2 cellular contexts compared by ENCODE assay signal in genomic region chr15:24862726-24863521, GRCh38.
TF ChIP-seq lines count a peak whose summit lies in the region.

No MANE protein-coding gene starts in this region.

TF ChIP-seq in HepG2, 621 proteins besides CTCF, POLR2A, EP300 and RAD21:
- TF ChIP-seq ZSCAN9 (CRISPR knock-in tag; IDR thresholded peaks at IDR 0.05; ENCODE audit: borderline replicate concordance), result no peak
- TF ChIP-seq ZNF337 (CRISPR knock-in tag; IDR thresholded peaks at IDR 0.05; ENCODE audit: borderline replicate concordance, low read depth), result no peak
- no peak for TF ChIP-seq PCBP1 (IDR thresholded peaks at IDR 0.05; ENCODE audit: borderline replicate concordance, low read depth, low read length)
- TF ChIP-seq SRF (IDR thresholded peaks at IDR 0.05; ENCODE audit: low read depth, low read length), result peak; percentile 30; the same call in 1 of the 2 replicates
- TF ChIP-seq ZNF317 (CRISPR knock-in tag; IDR thresholded peaks at IDR 0.05), result 0 out of 2 replicates have a peak, but pooled peaks have one; percentile 39
- peak; percentile 74; the same call in 1 of the 2 replicates for TF ChIP-seq ZNF263 (CRISPR knock-in tag; IDR thresholded peaks at IDR 0.05)

TF ChIP-seq in H1, 55 proteins besides CTCF, POLR2A, EP300 and RAD21:
- TF ChIP-seq CBX8 (IDR thresholded peaks at IDR 0.05; ENCODE audit: borderline replicate concordance, low read depth, low read length) (no peak), CBX5 (IDR thresholded peaks at IDR 0.05; ENCODE audit: low read depth, low read length) (no peak), SRF (IDR thresholded peaks at IDR 0.05; ENCODE audit: low read depth, low read length) (peak; percentile 64), CREB1 (IDR thresholded peaks at IDR 0.05) (no peak), E2F6 (IDR thresholded peaks at IDR 0.05) (no peak), SIN3A (conservative IDR thresholded peaks at IDR 0.05 in 1 of 2, IDR thresholded peaks at IDR 0.05 in 1 of 2; ENCODE audit: low read depth in 1 of 2, low read length in 2 of 2) (no peak)
